In genomic region chr11:83785942-83786341, GRCh38 we compare ENCODE assay signal across 28 cellular contexts.
"Had no signal": no experiment of that assay in that cellular context is flagged by ENCODE, and none has a peak within 500 bp of the region (broad histone marks: within the 10 kb centered on the region; RNA-seq: fewer than 3 reads in every experiment).

No MANE protein-coding gene starts in this region.

- ATAC-seq: activated CD4-positive, alpha-beta T cell treated with anti-CD3 and anti-CD28 coated beads for 36 hours; activated naive CD4-positive, alpha-beta T cell treated with anti-CD3 and anti-CD28 coated beads, Interleukin-2, amount 50 U/mL, for 72 hours; activated T-cell treated with anti-CD3 and anti-CD28 coated beads, Interleukin-2, amount 50 U/mL, for 72 hours; gastroesophageal sphincter; heart right ventricle had no signal

- H3K9me3 ChIP-seq: ascending aorta, breast epithelium, colonic mucosa, esophagus squamous epithelium, gastroesophageal sphincter, heart right ventricle had no signal

- H3K79me2 ChIP-seq: hepatocyte had no signal

- H3K4me2 ChIP-seq: hepatocyte had no signal

- H3K27me3 ChIP-seq: ascending aorta, breast epithelium, cardiac muscle cell, colonic mucosa, esophagus squamous epithelium, gastroesophageal sphincter, heart right ventricle, hepatocyte had no signal

- H3K27ac ChIP-seq: ascending aorta, breast epithelium, cardiac muscle cell, colonic mucosa, epithelial cell of prostate, esophagus squamous epithelium, gastroesophageal sphincter, heart right ventricle, hepatocyte had no signal

- H3K4me3 ChIP-seq: ascending aorta, breast epithelium, cardiac muscle cell, colonic mucosa, esophagus squamous epithelium, gastroesophageal sphincter, heart right ventricle, hepatocyte had no signal

- H3K36me3 ChIP-seq: ascending aorta, breast epithelium, cardiac muscle cell, colonic mucosa, esophagus squamous epithelium, gastroesophageal sphincter, heart right ventricle had no signal

- H2AFZ ChIP-seq: hepatocyte had no signal

- DNase-seq: activated CD4-positive, alpha-beta memory T cell treated with anti-CD3 and anti-CD28 coated beads, Interleukin-2, amount 10 ng/mL, durations not matched to agents 7 days and 5 days; activated CD4-positive, alpha-beta T cell treated with anti-CD3 and anti-CD28 coated beads for 36 hours; activated CD4-positive, alpha-beta T cell treated with anti-CD3 and anti-CD28 coated beads, Interleukin-2, amount 10 ng/mL, durations not matched to agents 24 days and 14 days; activated CD4-positive, alpha-beta T cell treated with anti-CD3 and anti-CD28 coated beads, Interleukin-2, amount 50 U/mL, for 4 hours; activated CD4-positive, CD25-positive, alpha-beta regulatory T cell; activated CD4-positive, CD25-positive, alpha-beta regulatory T cell treated with anti-CD3 and anti-CD28 coated beads, Interleukin-2, amount 50 U/mL, for 72 hours; activated CD8-positive, alpha-beta memory T cell treated with anti-CD3 and anti-CD28 coated beads, Interleukin-2, amount 50 U/mL, for 48 hours; activated gamma-delta T cell; activated naive CD4-positive, alpha-beta T cell; activated naive CD4-positive, alpha-beta T cell treated with anti-CD3 and anti-CD28 coated beads, Interleukin-2, amount 10 ng/mL, durations not matched to agents 7 days and 5 days; activated naive CD8-positive, alpha-beta T cell treated with anti-CD3 and anti-CD28 coated beads, Interleukin-2, amount 10 ng/mL, durations not matched to agents 7 days and 5 days; activated T-cell treated with anti-CD3 and anti-CD28 coated beads for 4 hours; activated T-cell treated with anti-CD3 and anti-CD28 coated beads, Interleukin-2, amount 50 U/mL, for 24 hours; activated T-cell treated with anti-CD3 and anti-CD28 coated beads, Interleukin-2, amount 50 U/mL, for 72 hours; central memory CD4-positive, alpha-beta T cell; cerebellar nuclear complex; colonic mucosa; effector CD8-positive, alpha-beta T cell; esophagus squamous epithelium; foreskin melanocyte; heart right ventricle had no signal

- H3K4me1 ChIP-seq: ascending aorta, breast epithelium, colonic mucosa, esophagus squamous epithelium, gastroesophageal sphincter, heart right ventricle had no signal
